ENCODE assay signal across 24 cellular contexts in genomic region chr1:66549017-66549416, GRCh38. TPM values are rescaled to one million over a fixed set of nuclear protein-coding genes. Genes with fewer than 3 reads are reported as not detected.
DNase-seq lines count a peak whose midpoint lies in the region; ATAC-seq, FAIRE-seq and TF ChIP-seq lines count a peak whose summit lies in the region.
"Had no signal": no experiment of that assay in that cellular context is flagged by ENCODE, and none has a peak within 500 bp of the region (broad histone marks: within the 10 kb centered on the region; RNA-seq: fewer than 3 reads in every experiment).

No MANE protein-coding gene starts in this region.

- no peak overlapping the region for H3K4me2 ChIP-seq in IMR-90 (ENCODE audit: low read depth, low read length)
- H3K4me2 ChIP-seq in endothelial cell of umbilical vein (ENCODE audit: insufficient read depth, low read length): no peak overlapping the region
- H3K4me2 ChIP-seq: A549, BLaER1 had no signal

- H3K9me1 ChIP-seq in IMR-90 (ENCODE audit: insufficient read depth, low read length) (peaks cover 28% of the 10 kb centered on the region), endothelial cell of umbilical vein (replicated peaks; ENCODE audit: control insufficient read depth, extremely low read depth, insufficient read depth, low read length) (no peaks in the 10 kb centered on the region)

- H3K4me1 ChIP-seq in A673 (ENCODE audit: insufficient read depth, low read length, poor library complexity, severe bottlenecking) (peaks cover 69% of the 10 kb centered on the region), HEK293 (ENCODE audit: control insufficient read depth, insufficient read depth, low read length) (peaks cover 15% of the 10 kb centered on the region), IMR-90 (ENCODE audit: control insufficient read depth, insufficient read depth, low read length) (peaks cover 36% of the 10 kb centered on the region), endothelial cell of umbilical vein (ENCODE audit: control insufficient read depth, extremely low read depth, insufficient read depth, low read length) (peaks cover 4% of the 10 kb centered on the region)
- H3K4me1 ChIP-seq: A549, BE2C had no signal

- in situ Hi-C loops in IMR-90 (cut with MboI; ENCODE audit: low sequenced_read_pairs): loop anchor here (25.0 kb wide), 1 partner anchor 388 kb away; no protein-coding TSS in a partner anchor

- no peak overlapping the region for H2BK20ac ChIP-seq in IMR-90 (ENCODE audit: low read depth, low read length)

- H4K20me1 ChIP-seq in IMR-90 (ENCODE audit: insufficient read depth, low read length) (peaks cover 3% of the 10 kb centered on the region; the same call in 1 of the 2 replicates), endothelial cell of umbilical vein (replicated peaks; ENCODE audit: control insufficient read depth, extremely low read depth, insufficient read depth, low read length) (no peaks in the 10 kb centered on the region)
- H4K20me1 ChIP-seq: BLaER1 had no signal

- TF ChIP-seq POLR2A in IMR-90 (IDR thresholded peaks at IDR 0.05; ENCODE audit: low read depth, low read length) (no peak), endothelial cell of umbilical vein (IDR thresholded peaks at IDR 0.05; ENCODE audit: low read depth, low read length) (no peak)

- CTCF ChIA-PET in A673 (lab: Charles Lee) (no interaction called here), HEK293 (lab: Yijun Ruan, JAX) (interaction anchor here (0.6 kb wide), 1 partner anchor 111 kb away, joined by 6 read pairs; no protein-coding TSS in a partner anchor), IMR-90 (lab: Yijun Ruan, JAX) (no interaction called here), endothelial cell of umbilical vein (lab: Charles Lee) (interaction anchor here (0.7 to 1.6 kb wide), 5 partner anchors 9 to 1124 kb away, joined by 3 to 5 read pairs (median 3); partner anchors contain the start of gene SGIP1)

- H2BK5ac ChIP-seq in IMR-90 (ENCODE audit: low read depth, low read length, poor library complexity, severe bottlenecking): peak overlapping the region; percentile 6

- H2AK5ac ChIP-seq in IMR-90 (ENCODE audit: low read depth, low read length): no peak overlapping the region

- intact Hi-C loops in A673 (cut with micrococcal nuclease; ENCODE audit: unreplicated experiment): no loop called here
- intact Hi-C loops in IMR-90 (cut with micrococcal nuclease): no loop called here
- intact Hi-C loops in endothelial cell of umbilical vein (cut with micrococcal nuclease): no loop called here

- POLR2A ChIA-PET in A673 (lab: Charles Lee; ENCODE audit: low non-redundant PET) (interaction anchor here (0.8 kb wide), 1 partner anchor 176 kb away, joined by 4 read pairs; no protein-coding TSS in a partner anchor), HEK293 (lab: Yijun Ruan, JAX) (no interaction called here), IMR-90 (lab: Charles Lee; ENCODE audit: unreplicated experiment) (interaction anchor here (0.6 to 0.9 kb wide), 2 partner anchors 14 to 63 kb away, joined by 3 to 9 read pairs; no protein-coding TSS in a partner anchor), endothelial cell of umbilical vein (lab: Charles Lee) (interaction anchor here (2.0 kb wide), 1 partner anchor 13 kb away, joined by 4 read pairs; no protein-coding TSS in a partner anchor)

- H2BK120ac ChIP-seq in IMR-90 (ENCODE audit: low read depth, low read length): no peak overlapping the region

- H3K9me3 ChIP-seq in A673 (ENCODE audit: low read depth, low read length, poor library complexity, severe bottlenecking) (no peaks in the 10 kb centered on the region), HEK293 (ENCODE audit: control insufficient read depth, insufficient read depth, low read depth, low read length) (no peaks in the 10 kb centered on the region), IMR-90 (ENCODE audit: control insufficient read depth, insufficient read depth, low read length) (no peaks in the 10 kb centered on the region), endothelial cell of umbilical vein (replicated peaks; ENCODE audit: control insufficient read depth, insufficient read depth, low read length) (no peaks in the 10 kb centered on the region)
- H3K9me3 ChIP-seq: A549, BE2C, BLaER1 had no signal

- H4K5ac ChIP-seq in IMR-90 (ENCODE audit: low read depth, low read length): 0 out of 2 replicates have a peak overlapping the region, but pooled peaks have one; percentile 32

- dilution Hi-C loops in IMR-90 (cut with HindIII; ENCODE audit: low sequenced_read_pairs, unreplicated experiment): no loop called here
- dilution Hi-C loops in endothelial cell of umbilical vein (cut with MboI; ENCODE audit: extremely low pct_ligation_motif_present, low sequenced_read_pairs): loop anchor here (25.0 kb wide), 1 partner anchor 212 kb away; no protein-coding TSS in a partner anchor

- no TSS peak for BruUV-seq in A673 (replicated peaks; lab: Mats Ljungman, UMichigan)
- BruUV-seq in IMR-90 (replicated peaks; lab: Mats Ljungman, UMichigan): no TSS peak
- BruUV-seq in endothelial cell of umbilical vein (replicated peaks; lab: Mats Ljungman, UMichigan): no TSS peak

- H3K56ac ChIP-seq in IMR-90 (ENCODE audit: extremely low read depth, insufficient read depth, low read length): no peak overlapping the region

- no peak overlapping the region for H3K14ac ChIP-seq in IMR-90 (replicated peaks; ENCODE audit: low read depth, low read length)

- ATAC-seq in IMR-90 (ENCODE audit: low read depth): no peak
- ATAC-seq: A549 had no signal

- no peaks in the 10 kb centered on the region for H3K79me2 ChIP-seq in endothelial cell of umbilical vein (ENCODE audit: control insufficient read depth, insufficient read depth, low read length)

- H3K23ac ChIP-seq in IMR-90 (ENCODE audit: low read depth, low read length): no peak overlapping the region

- H4K8ac ChIP-seq in IMR-90 (ENCODE audit: low read depth in 2 of 2, low read length in 2 of 2): no peak overlapping the region

- peaks cover 31 to 72% of the 10 kb centered on the region in 2 experiments; a peak in 3 of 4 replicates for H3K79me1 ChIP-seq in IMR-90 (ENCODE audit: low read depth in 1 of 2, low read length in 2 of 2)

- no peak for TF ChIP-seq RAD21 in IMR-90 (IDR thresholded peaks at IDR 0.05; ENCODE audit: low read length)

- H3K18ac ChIP-seq in IMR-90 (ENCODE audit: low read depth, low read length): no peak overlapping the region; the same call in 1 of the 2 replicates

- H2AFZ ChIP-seq in IMR-90 (replicated peaks; ENCODE audit: low read length, poor library complexity) (no peak overlapping the region), endothelial cell of umbilical vein (ENCODE audit: low read depth, low read length) (no peak overlapping the region)

- no peaks in the 10 kb centered on the region for H3K27me3 ChIP-seq in A673 (replicated peaks; ENCODE audit: insufficient read depth, low read depth, low read length, poor library complexity)
- H3K27me3 ChIP-seq in IMR-90 (ENCODE audit: control insufficient read depth, insufficient read depth, low read length): no peaks in the 10 kb centered on the region
- no peaks in the 10 kb centered on the region for H3K27me3 ChIP-seq in endothelial cell of umbilical vein (ENCODE audit: control insufficient read depth in 2 of 2, insufficient read depth in 2 of 2, low read length in 2 of 2)
- H3K27me3 ChIP-seq: BE2C, BLaER1 had no signal

- peak; percentile 75 for DNase-seq in A673 (ENCODE audit: low spot score)
- no peak for DNase-seq in IMR-90
- DNase-seq in endothelial cell of umbilical vein (ENCODE audit: low read depth, low spot score): no peak
- no peak for DNase-seq in germinal center (ENCODE audit: low spot score)
- DNase-seq in NCI-H69 (lab: John Stamatoyannopoulos, UW): no peak
- no peak for DNase-seq in NCI-H2227 treated with DMSO at 0.1 percent for 48 hours (lab: John Stamatoyannopoulos, UW)
- DNase-seq in cortex of kidney (lab: John Stamatoyannopoulos, UW): no peak
- DNase-seq: ACHN; BE2C; C1 segment of cervical spinal cord; CD4-positive, alpha-beta memory T cell; CD4-positive, CD25-positive, alpha-beta regulatory T cell; CD8-positive, alpha-beta memory T cell; COR-L47; DMS79 treated with DMSO at 0.1 percent for 48 hours; GF-D8 had no signal

- TF ChIP-seq CTCF in A673 (conservative IDR thresholded peaks at IDR 0.05; ENCODE audit: low read depth, low read length) (no peak), HEK293 (tag by site-specific recombination; IDR thresholded peaks at IDR 0.05) (no peak), IMR-90 (conservative IDR thresholded peaks at IDR 0.05; ENCODE audit: low read depth, low read length) (no peak), endothelial cell of umbilical vein (IDR thresholded peaks at IDR 0.05; ENCODE audit: extremely low read depth in 1 of 2, insufficient read depth in 1 of 2, low read depth in 1 of 2, low read length in 2 of 2) (no peak)

- no peak overlapping the region for H3K9ac ChIP-seq in IMR-90 (ENCODE audit: low read depth, low read length)
- no peak overlapping the region for H3K9ac ChIP-seq in endothelial cell of umbilical vein (replicated peaks; ENCODE audit: extremely low read depth, insufficient read depth, low read length)
- H3K9ac ChIP-seq: BLaER1 had no signal

- H3K4ac ChIP-seq in IMR-90 (ENCODE audit: low read depth, low read length): peak overlapping the region; percentile 38; the same call in 1 of the 2 replicates

- no peak overlapping the region for H2AK9ac ChIP-seq in IMR-90 (replicated peaks; ENCODE audit: low read depth, low read length, poor library complexity)

- H3K27ac ChIP-seq in A673 (ENCODE audit: low read depth, low read length, poor library complexity, severe bottlenecking): peak overlapping the region; percentile 93
- no peak overlapping the region for H3K27ac ChIP-seq in HEK293 (ENCODE audit: extremely low read depth, low read depth, low read length)
- H3K27ac ChIP-seq in IMR-90 (ENCODE audit: insufficient read depth, low read length): 0 out of 2 replicates have a peak overlapping the region, but pooled peaks have one; percentile 36
- H3K27ac ChIP-seq in endothelial cell of umbilical vein (ENCODE audit: insufficient read depth, low read depth, low read length): no peak overlapping the region
- H3K27ac ChIP-seq: 22Rv1, A549, BLaER1 had no signal

- FAIRE-seq in endothelial cell of umbilical vein (lab: Jason Lieb, UNC): peak; percentile 46
- FAIRE-seq: A549, G401.6, GM12891, GM19239 had no signal

- H4K91ac ChIP-seq in IMR-90 (ENCODE audit: insufficient read depth, low read depth, low read length): no peak overlapping the region

- H3K4me3 ChIP-seq in A673 (ENCODE audit: low read depth, low read length, poor library complexity, severe bottlenecking) (no peak overlapping the region), HEK293 (ENCODE audit: low read depth, low read length) (no peak overlapping the region), IMR-90 (ENCODE audit: insufficient read depth, low read depth, low read length) (no peak overlapping the region), endothelial cell of umbilical vein (replicated peaks in 1 of 3; ENCODE audit: insufficient read depth in 1 of 3, low read depth in 1 of 3, low read length in 3 of 3) (no peak overlapping the region)
- H3K4me3 ChIP-seq: A549, BLaER1 had no signal

- H3K36me3 ChIP-seq in A673 (ENCODE audit: insufficient read depth, low read length, poor library complexity, severe bottlenecking): no peaks in the 10 kb centered on the region
- H3K36me3 ChIP-seq in HEK293 (ENCODE audit: control insufficient read depth in 2 of 2, insufficient read depth in 1 of 2, low read length in 2 of 2): no peaks in the 10 kb centered on the region
- peaks cover 29% of the 10 kb centered on the region for H3K36me3 ChIP-seq in IMR-90 (ENCODE audit: control insufficient read depth, insufficient read depth, low read length)
- H3K36me3 ChIP-seq in endothelial cell of umbilical vein (ENCODE audit: control insufficient read depth in 2 of 2, extremely low read depth in 1 of 2, insufficient read depth in 2 of 2, low read length in 2 of 2): peaks cover 0 to 3% of the 10 kb centered on the region in 2 experiments
- H3K36me3 ChIP-seq: BE2C, BLaER1 had no signal

- no peak overlapping the region for H2BK15ac ChIP-seq in IMR-90 (ENCODE audit: low read depth, low read length)

RNA-seq across cellular contexts. Expression of gene SGIP1, which starts 15.1 kb away (rescaled TPM):
- 1.4 and 1.6 TPM in 2 replicates for total RNA-seq in A673 (2021)
- total RNA-seq in IMR-90 (2012; rRNA removed): 27.1 and 43.6 TPM in 2 replicates
- polyA plus RNA-seq in IMR-90 (2012; rRNA removed): 40.7 and 42.7 TPM in 2 replicates
- polyA plus RNA-seq in IMR-90 (2012; cell fraction: cytosol; rRNA removed): 8.9 and 10.9 TPM in 2 replicates
- 69.0 and 361 TPM in 2 replicates for polyA plus RNA-seq in IMR-90 (2012; cell fraction: nucleus; rRNA removed; ENCODE audit: low replicate concordance)
- total RNA-seq in endothelial cell of umbilical vein: 51.0 and 68.9 TPM in 2 replicates
- 30.4 and 30.9 TPM in 2 replicates for polyA plus RNA-seq in endothelial cell of umbilical vein
- polyA plus RNA-seq in endothelial cell of umbilical vein (2011; cell fraction: cytosol; rRNA removed): 11.2 and 13.2 TPM in 2 replicates
- 121 and 134 TPM in 2 replicates for polyA plus RNA-seq in endothelial cell of umbilical vein (2011; cell fraction: nucleus; rRNA removed)
- polyA plus RNA-seq in endothelial cell of umbilical vein (2012): 17.7 and 26.2 TPM in 2 replicates
- 102 and 106 TPM in 2 replicates for polyA minus RNA-seq in endothelial cell of umbilical vein
- not detected for polyA minus RNA-seq in endothelial cell of umbilical vein (2011; cell fraction: cytosol; rRNA and poly(A)+ RNA removed)
- polyA minus RNA-seq in endothelial cell of umbilical vein (2011; cell fraction: nucleus; rRNA and poly(A)+ RNA removed): 283 and 309 TPM in 2 replicates
- total RNA-seq: CD4-positive, alpha-beta memory T cell; CD4-positive, CD25-positive, alpha-beta regulatory T cell; CD8-positive, alpha-beta memory T cell had no signal
- polyA plus RNA-seq: A549; CD14-positive monocyte; CD4-positive, alpha-beta memory T cell; CD4-positive, CD25-positive, alpha-beta regulatory T cell; CD8-positive, alpha-beta memory T cell had no signal

Comparison
In these comparisons a context has a peak if more than half of its experiments do, and no peak if none do; other contexts are left out.
1. H3K27ac ChIP-seq: peak in A673 (single experiment) and IMR-90 (single experiment); none in HEK293 (single experiment) and endothelial cell of umbilical vein (single experiment).
2. RNA of gene SGIP1, which starts 15.1 kb away (total RNA-seq): 51.0 to 68.9 TPM in endothelial cell of umbilical vein and 27.1 to 43.6 TPM in IMR-90; 1.4 to 1.6 TPM in A673; every median in the first group is over 10 times any median in the second.
3. CTCF ChIA-PET loops: an anchor here in HEK293 (0.6 kb wide) and endothelial cell of umbilical vein (0.7 to 1.6 kb wide); none called in A673 and IMR-90.